Comparison of ENCODE assay signal across 23 cellular contexts in the genomic region with DNA sequence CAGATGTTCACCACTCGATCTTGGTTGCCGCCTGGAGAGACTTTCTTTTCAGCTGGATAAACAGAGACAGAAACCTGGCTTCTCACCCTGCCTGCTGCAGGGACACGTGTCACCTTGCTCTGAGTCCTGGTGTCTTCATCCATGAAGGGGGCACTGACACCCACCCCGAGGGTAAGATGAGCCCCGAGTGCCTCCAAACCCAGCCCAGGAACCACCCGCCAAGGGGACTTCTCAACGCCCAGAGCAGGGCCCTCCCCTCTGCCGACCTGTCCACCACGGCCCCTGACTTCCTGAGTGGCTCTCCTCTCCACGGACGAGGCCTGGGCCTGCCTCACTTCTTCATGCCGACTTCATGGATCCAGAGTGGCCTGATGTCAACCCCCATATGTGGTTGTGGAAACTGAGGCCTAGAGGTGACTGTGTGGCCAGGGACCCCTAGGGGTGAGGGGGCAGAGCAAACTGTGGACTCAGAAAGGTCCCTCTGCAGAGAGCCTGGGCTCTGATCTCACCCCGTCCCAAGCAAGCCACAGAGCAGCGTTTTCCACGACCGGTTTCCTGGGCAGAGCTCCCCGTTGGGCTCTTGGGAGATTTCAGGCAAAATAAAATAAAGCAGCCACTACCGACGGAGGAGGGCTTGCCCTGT. TPM values are rescaled to one million over a fixed set of nuclear protein-coding genes. Genes with fewer than 3 reads are reported as not detected.
DNase-seq lines count a peak whose midpoint lies in the region; ATAC-seq and TF ChIP-seq lines count a peak whose summit lies in the region.
"Had no signal": no experiment of that assay in that cellular context is flagged by ENCODE, and none has a peak within 500 bp of the region (broad histone marks: within the 10 kb centered on the region; RNA-seq: fewer than 3 reads in every experiment).

No MANE protein-coding gene starts in this region.

- 42% methylated on average over 19 of the region's 19 CpGs for whole genome bisulfite sequencing in right cardiac atrium
- WGBS in endodermal cell (ENCODE audit: insufficient coverage in 1 of 2, insufficient read length in 1 of 2), 2 experiments: 86 to 89% methylated on average over 11 to 19 of the region's 19 CpGs

- H3K27ac Mint-ChIP-seq in endodermal cell: peak overlapping the region; percentile 21
- H3K27ac Mint-ChIP-seq: CD4-positive, alpha-beta T cell had no signal

- no peaks in the 10 kb centered on the region for H3K9me3 ChIP-seq in right cardiac atrium (ENCODE audit: control insufficient read depth, low read length)
- H3K9me3 ChIP-seq in left ventricle myocardium inferior (replicated peaks): no peaks in the 10 kb centered on the region
- H3K9me3 ChIP-seq in OCI-LY7 (ENCODE audit: low read length): no peaks in the 10 kb centered on the region
- H3K9me3 ChIP-seq in endodermal cell (ENCODE audit: control insufficient read depth, low read length): no peaks in the 10 kb centered on the region
- H3K9me3 ChIP-seq: BE2C, MG63 had no signal

- H3K9ac ChIP-seq in endodermal cell (ENCODE audit: extremely low read depth, low read length, poor library complexity, severe bottlenecking): no peak overlapping the region

- TF ChIP-seq CTCF in left ventricle myocardium inferior (IDR thresholded peaks at IDR 0.05; ENCODE audit: borderline replicate concordance): no peak
- no peak for TF ChIP-seq CTCF in OCI-LY7 (conservative IDR thresholded peaks at IDR 0.05; ENCODE audit: low read length)
- TF ChIP-seq CTCF in endodermal cell (conservative IDR thresholded peaks at IDR 0.05): no peak

- H3K27ac ChIP-seq in right cardiac atrium (ENCODE audit: low read length) (no peak overlapping the region), left ventricle myocardium inferior (replicated peaks) (no peak overlapping the region), OCI-LY7 (ENCODE audit: low read depth, low read length, poor library complexity, severe bottlenecking) (peak overlapping the region; percentile 14), endodermal cell (ENCODE audit: low read depth, low read length) (no peak overlapping the region)
- H3K27ac ChIP-seq: PC-9, RWPE1, SK-N-MC had no signal

- ATAC-seq in right cardiac atrium: no peak
- ATAC-seq: K562 had no signal

- DNase-seq in right cardiac atrium: peak in 2 of 3 donors; percentile 15 to 41
- DNase-seq in left ventricle myocardium inferior: no peak
- DNase-seq in OCI-LY7 (ENCODE audit: low spot score): peak; percentile 30
- no peak for DNase-seq in endodermal cell
- DNase-seq in RPMI8226: no peak
- DNase-seq in NCI-H446 treated with DMSO at 0.1 percent for 48 hours (lab: John Stamatoyannopoulos, UW): no peak
- DNase-seq in T1000 (lab: John Stamatoyannopoulos, UW): no peak
- DNase-seq: CD4-positive, alpha-beta T cell; COR-L47; DMS153; EL; GF-D8; MG63; NCI-H1436; NCI-H187 treated with DMSO at 0.1 percent for 48 hours; NCI-H226; PC-9; SHP77 treated with DMSO at 0.1 percent for 48 hours; SW 1271 had no signal

- H3K4me2 ChIP-seq in OCI-LY7 (ENCODE audit: low read length): peak overlapping the region; percentile 66
- H3K4me2 ChIP-seq: PC-9 had no signal

- H3K4me1 Mint-ChIP-seq in endodermal cell: peaks cover 18% of the 10 kb centered on the region

- H3K27me3 ChIP-seq in right cardiac atrium (ENCODE audit: control insufficient read depth, insufficient read depth) (no peaks in the 10 kb centered on the region), left ventricle myocardium inferior (ENCODE audit: low read depth) (peaks cover 97% of the 10 kb centered on the region), endodermal cell (ENCODE audit: control insufficient read depth, insufficient read depth, low read length, poor library complexity, severe bottlenecking) (peaks cover 5% of the 10 kb centered on the region)
- H3K27me3 ChIP-seq: BE2C, MG63 had no signal

- peaks cover 12% of the 10 kb centered on the region for H3K27me3 Mint-ChIP-seq in endodermal cell (ENCODE audit: insufficient read depth)

- CTCF ChIA-PET in OCI-LY7 (lab: Charles Lee; ENCODE audit: unreplicated experiment): no interaction called here

- H3K4me3 Mint-ChIP-seq in endodermal cell: no peak overlapping the region
- H3K4me3 Mint-ChIP-seq: CD4-positive, alpha-beta T cell had no signal

- no peaks in the 10 kb centered on the region for H3K79me2 ChIP-seq in OCI-LY7 (ENCODE audit: insufficient read depth, low read depth, low read length)

- no peaks in the 10 kb centered on the region for H3K4me1 ChIP-seq in right cardiac atrium (ENCODE audit: control insufficient read depth, insufficient read depth, low read length)
- peaks cover 6% of the 10 kb centered on the region for H3K4me1 ChIP-seq in left ventricle myocardium inferior
- peaks cover 40% of the 10 kb centered on the region for H3K4me1 ChIP-seq in OCI-LY7 (ENCODE audit: insufficient read depth, low read length, poor library complexity, severe bottlenecking)
- peaks cover 16% of the 10 kb centered on the region for H3K4me1 ChIP-seq in endodermal cell (ENCODE audit: control insufficient read depth, insufficient read depth, low read length)

- POLR2A ChIA-PET in OCI-LY7 (lab: Charles Lee): no interaction called here

- no peaks in the 10 kb centered on the region for H4K20me1 ChIP-seq in OCI-LY7 (ENCODE audit: insufficient read depth, low read length)

- H3K4me3 ChIP-seq in right cardiac atrium (ENCODE audit: low read length): no peak overlapping the region
- no peak overlapping the region for H3K4me3 ChIP-seq in left ventricle myocardium inferior
- no peak overlapping the region for H3K4me3 ChIP-seq in OCI-LY7 (ENCODE audit: low read depth, low read length, poor library complexity, severe bottlenecking)
- no peak overlapping the region for H3K4me3 ChIP-seq in endodermal cell (ENCODE audit: low read length)
- H3K4me3 ChIP-seq: K562, MG63, PC-9, SK-N-MC had no signal

- peaks cover 2% of the 10 kb centered on the region for H3K9me3 Mint-ChIP-seq in endodermal cell
- H3K9me3 Mint-ChIP-seq: CD4-positive, alpha-beta T cell had no signal

- H3K36me3 ChIP-seq in left ventricle myocardium inferior (no peaks in the 10 kb centered on the region), OCI-LY7 (ENCODE audit: insufficient read depth, low read length) (no peaks in the 10 kb centered on the region), endodermal cell (ENCODE audit: control insufficient read depth, insufficient read depth, low read length) (no peaks in the 10 kb centered on the region)
- H3K36me3 ChIP-seq: BE2C, MG63 had no signal

- H3K36me3 Mint-ChIP-seq in endodermal cell (ENCODE audit: low read depth): no peaks in the 10 kb centered on the region

- intact Hi-C loops in right cardiac atrium (cut with DNase I): no loop called here
- intact Hi-C loops in left ventricle myocardium inferior (cut with micrococcal nuclease): no loop called here
- intact Hi-C loops in OCI-LY7 (cut with micrococcal nuclease; ENCODE audit: unreplicated experiment): loop anchor here (1.0 kb wide), 1 partner anchor 10 kb away; no protein-coding TSS in a partner anchor

- 0 out of 2 replicates have a peak overlapping the region, but pooled peaks have one; percentile 25 for H2AFZ ChIP-seq in OCI-LY7 (ENCODE audit: low read length)
- H2AFZ ChIP-seq: PC-9 had no signal

- no TSS peak for BruUV-seq in OCI-LY7 (replicated peaks; lab: Mats Ljungman, UMichigan)

- no peaks in the 10 kb centered on the region for H3K9me2 ChIP-seq in OCI-LY7 (ENCODE audit: insufficient read depth, low read length)

RNA-seq across cellular contexts. Expression of a gene that starts 5.1 kb away (rescaled TPM):
- total RNA-seq in right cardiac atrium: 1 to 10 TPM; 3.0 to 4.6 (median 3.5) TPM
- 4.8 TPM for polyA plus RNA-seq in right cardiac atrium
- 4.5 TPM for total RNA-seq in left ventricle myocardium inferior
- total RNA-seq in OCI-LY7 (2014; rRNA removed; shearing (Covaris generic)): not detected in 2 replicates
- 0.21 TPM in 1 of 2 replicates, not detected in the other for total RNA-seq in OCI-LY7 (2022)
- 10 to 100 TPM; 16.0 to 17.3 TPM for total RNA-seq in endodermal cell
- 6.2 TPM for polyA plus RNA-seq in endodermal cell (2013, experiment 1 of 2)
- 6.1 TPM for polyA plus RNA-seq in endodermal cell (2013, experiment 2 of 2)
- total RNA-seq: CD4-positive, alpha-beta T cell; PC-9 had no signal

Comparison
In these comparisons a context has a peak if more than half of its experiments do, and no peak if none do; other contexts are left out.
1. DNase-seq: peak in right cardiac atrium (2 of 3) and OCI-LY7 (single experiment); none in left ventricle myocardium inferior (single experiment), endodermal cell (single experiment), RPMI8226 (single experiment), NCI-H446 treated with DMSO at 0.1 percent for 48 hours (single experiment) and T1000 (single experiment).